9 cellular contexts compared by ENCODE assay signal in genomic region chr1:218259800-218260199, GRCh38. TPM values are rescaled to one million over a fixed set of nuclear protein-coding genes. Genes with fewer than 3 reads are reported as not detected.
DNase-seq lines count a peak whose midpoint lies in the region; ATAC-seq, FAIRE-seq and TF ChIP-seq lines count a peak whose summit lies in the region.
"Had no signal": no experiment of that assay in that cellular context is flagged by ENCODE, and none has a peak within 500 bp of the region (broad histone marks: within the 10 kb centered on the region; RNA-seq: fewer than 3 reads in every experiment).

No MANE protein-coding gene starts in this region.

- H3K4me3 Mint-ChIP-seq in natural killer cell treated with Interleukin-12 subunit alpha and Interleukin-12 subunit beta and Interleukin-15 and Interleukin-18, amount 100 ng/mL, for 72 hours: no peak overlapping the region
- H3K4me3 Mint-ChIP-seq: activated CD4-positive, alpha-beta T cell treated with anti-CD3 and anti-CD28 coated beads, Interleukin-2, amount 10 ng/mL, durations not matched to agents 24 days and 14 days had no signal

- no peak overlapping the region for H3K27ac Mint-ChIP-seq in natural killer cell treated with Interleukin-12 subunit alpha and Interleukin-12 subunit beta and Interleukin-15 and Interleukin-18, amount 100 ng/mL, for 72 hours
- H3K27ac Mint-ChIP-seq: activated CD4-positive, alpha-beta T cell treated with anti-CD3 and anti-CD28 coated beads, Interleukin-2, amount 10 ng/mL, durations not matched to agents 24 days and 14 days had no signal

- H3K4me3 ChIP-seq in LNCaP clone FGC (ENCODE audit: low read depth, low read length) (no peak overlapping the region), epithelial cell of esophagus (ENCODE audit: low read length) (no peak overlapping the region)

- TF ChIP-seq CTCF in D721Med (IDR thresholded peaks at IDR 0.05; ENCODE audit: insufficient read depth, missing control alignments) (peak; percentile 32), LNCaP clone FGC (IDR thresholded peaks at IDR 0.05; ENCODE audit: control insufficient read depth, extremely low read depth, insufficient read depth) (peak; percentile 59), epithelial cell of esophagus (IDR thresholded peaks at IDR 0.05; ENCODE audit: insufficient read depth, low read depth, low read length, missing control alignments) (peak; percentile 36)

- H3K9me3 Mint-ChIP-seq in natural killer cell treated with Interleukin-12 subunit alpha and Interleukin-12 subunit beta and Interleukin-15 and Interleukin-18, amount 100 ng/mL, for 72 hours: peaks cover 7% of the 10 kb centered on the region
- H3K9me3 Mint-ChIP-seq: activated CD4-positive, alpha-beta T cell treated with anti-CD3 and anti-CD28 coated beads, Interleukin-2, amount 10 ng/mL, durations not matched to agents 24 days and 14 days had no signal

- peaks cover 8 to 20% of the 10 kb centered on the region in 2 donors for H3K27me3 Mint-ChIP-seq in natural killer cell treated with Interleukin-12 subunit alpha and Interleukin-12 subunit beta and Interleukin-15 and Interleukin-18, amount 100 ng/mL, for 72 hours

- no peak for DNase-seq in D721Med (ENCODE audit: insufficient read length, low spot score)
- no peak for DNase-seq in LNCaP clone FGC (ENCODE audit: low read depth)
- DNase-seq in epithelial cell of esophagus (ENCODE audit: low read depth): peak; percentile 19
- DNase-seq in natural killer cell treated with Interleukin-12 subunit alpha and Interleukin-12 subunit beta and Interleukin-15 and Interleukin-18, amount 100 ng/mL, for 72 hours (ENCODE audit: low spot score): no peak
- DNase-seq in activated CD8-positive, alpha-beta memory T cell treated with anti-CD3 and anti-CD28 coated beads, Interleukin-2, amount 50 U/mL, for 48 hours: no peak
- DNase-seq: activated CD4-positive, alpha-beta T cell treated with anti-CD3 and anti-CD28 coated beads, Interleukin-2, amount 10 ng/mL, durations not matched to agents 24 days and 14 days had no signal

- no peaks in the 10 kb centered on the region for H3K4me1 Mint-ChIP-seq in natural killer cell treated with Interleukin-12 subunit alpha and Interleukin-12 subunit beta and Interleukin-15 and Interleukin-18, amount 100 ng/mL, for 72 hours (ENCODE audit: low read depth in 2 of 2)
- H3K4me1 Mint-ChIP-seq: activated CD4-positive, alpha-beta T cell treated with anti-CD3 and anti-CD28 coated beads, Interleukin-2, amount 10 ng/mL, durations not matched to agents 24 days and 14 days had no signal

- ATAC-seq in GM19455 (IDR thresholded peaks at IDR 0.05; ENCODE audit: unreplicated experiment) (peak; percentile 59), esophagus mucosa (no peak), GM19324 (IDR thresholded peaks at IDR 0.05; ENCODE audit: low FRiP score, unreplicated experiment) (no peak)
- no peak for ATAC-seq in natural killer cell treated with Interleukin-12 subunit alpha and Interleukin-12 subunit beta and Interleukin-15 and Interleukin-18, amount 100 ng/mL, for 72 hours

- peaks cover 4% of the 10 kb centered on the region for H3K36me3 Mint-ChIP-seq in natural killer cell treated with Interleukin-12 subunit alpha and Interleukin-12 subunit beta and Interleukin-15 and Interleukin-18, amount 100 ng/mL, for 72 hours

- no peak for FAIRE-seq in D721Med (lab: Jason Lieb, UNC)

RNA-seq across cellular contexts. Expression of gene RRP15, which starts 25.3 kb away (rescaled TPM):
- total RNA-seq in natural killer cell treated with Interleukin-12 subunit alpha and Interleukin-12 subunit beta and Interleukin-15 and Interleukin-18, amount 100 ng/mL, for 72 hours: 10 to 100 TPM; 23.9 to 32.4 TPM
- 12.4 TPM for total RNA-seq in esophagus mucosa
